ENCODE assay signal across 7 cellular contexts in the genomic region with DNA sequence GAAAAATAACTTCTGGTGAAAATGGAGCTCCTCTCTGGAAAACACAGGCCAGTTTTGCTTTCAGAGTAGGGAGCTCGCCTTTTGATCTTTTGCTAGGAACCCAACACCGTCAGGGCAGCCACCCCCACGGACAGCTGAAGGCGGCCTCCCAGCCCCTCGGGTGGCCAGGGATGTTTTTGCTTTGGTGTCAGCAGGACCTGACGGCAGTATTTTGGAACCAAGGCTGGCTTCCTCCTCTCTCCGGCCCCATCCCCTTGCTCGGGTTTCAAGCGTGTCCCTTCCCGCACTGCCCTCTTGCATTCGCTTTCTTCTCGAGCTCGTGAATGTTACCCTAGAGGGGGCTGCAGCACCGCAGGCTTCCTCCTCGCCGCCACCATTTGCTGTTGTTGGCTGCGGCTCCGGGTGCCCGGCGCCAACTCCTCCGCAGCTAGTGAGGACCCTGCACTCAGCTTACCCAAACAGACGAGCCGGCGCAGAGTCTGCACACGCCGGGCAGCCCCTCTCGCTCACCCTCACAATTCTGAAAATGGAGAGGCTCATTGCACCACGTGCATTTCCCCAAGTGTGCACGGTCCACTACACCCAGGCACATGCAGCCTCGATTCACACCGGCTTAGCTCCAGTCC. TPM values are rescaled to one million over a fixed set of nuclear protein-coding genes. Genes with fewer than 3 reads are reported as not detected.
DNase-seq lines count a peak whose midpoint lies in the region; TF ChIP-seq lines count a peak whose summit lies in the region.

No MANE protein-coding gene starts in this region.

- H3K27me3 Mint-ChIP-seq in immature natural killer cell (ENCODE audit: low read depth in 3 of 3): peaks cover 2 to 10% (median 6%) of the 10 kb centered on the region in 3 donors

- peaks cover 0 to 16% (median 0%) of the 10 kb centered on the region in 4 donors for H3K4me1 ChIP-seq in transverse colon

- H3K4me3 ChIP-seq in epithelial cell of esophagus (ENCODE audit: low read length) (peak overlapping the region; percentile 19), transverse colon (peak overlapping the region; percentile 16 to 24 (median 20))

- TF ChIP-seq CTCF in epithelial cell of esophagus (IDR thresholded peaks at IDR 0.05; ENCODE audit: insufficient read depth, low read depth, low read length, missing control alignments) (peak; percentile 7), transverse colon (IDR thresholded peaks at IDR 0.05) (no peak)

- 40 to 49% methylated on average over 1 to 31 of the region's 31 CpGs for WGBS in transverse colon (ENCODE audit: low coverage in 1 of 2), 2 donors

- H3K9me3 ChIP-seq in transverse colon: no peaks in the 10 kb centered on the region

- H3K4me1 Mint-ChIP-seq in immature natural killer cell: no peaks in the 10 kb centered on the region

- peaks cover 0 to 11% (median 4%) of the 10 kb centered on the region in 6 donors for H3K9me3 Mint-ChIP-seq in immature natural killer cell

- no peaks in the 10 kb centered on the region for H3K27me3 ChIP-seq in transverse colon

- no peak overlapping the region for H3K4me3 Mint-ChIP-seq in immature natural killer cell

- H3K36me3 Mint-ChIP-seq in immature natural killer cell: no peaks in the 10 kb centered on the region

- intact Hi-C loops in transverse colon (cut with DNase I; ENCODE audit: low total_unique reads): loop anchor here (5.0 kb wide), 1 partner anchor 181 kb away; no protein-coding TSS in a partner anchor

- DNase-seq in NCI-H2227 treated with DMSO at 0.1 percent for 48 hours (lab: John Stamatoyannopoulos, UW): peak; percentile 33
- DNase-seq in epithelial cell of esophagus (ENCODE audit: low read depth): peak; percentile 21
- peak; percentile 57 for DNase-seq in medulla oblongata (ENCODE audit: extremely low spot score)
- no peak for DNase-seq in transverse colon
- no peak for DNase-seq in activated gamma-delta T cell (lab: John Stamatoyannopoulos, UW)
- no peak for DNase-seq in immature natural killer cell
- no peak for DNase-seq in mesenteric fat pad (ENCODE audit: low spot score)

- H3K36me3 ChIP-seq in transverse colon: no peaks in the 10 kb centered on the region

- peak overlapping the region; percentile 22 to 62 (median 40) for H3K27ac ChIP-seq in transverse colon

- in situ Hi-C loops in transverse colon (cut with MboI; ENCODE audit: low pct_ligation_motif_present in 1 of 4, low pct_unique_long_range_greater_than_20kb in 1 of 4, low sequenced_read_pairs in 3 of 4): loop anchor here (10.0 to 25.0 kb wide), 4 partner anchors 176 to 599 kb away; a partner anchor contains a TSS

- TF ChIP-seq EP300 in transverse colon (IDR thresholded peaks at IDR 0.05; ENCODE audit: low read depth): no peak

- H3K27ac Mint-ChIP-seq in immature natural killer cell: no peak overlapping the region

- TF ChIP-seq POLR2A in transverse colon (IDR thresholded peaks at IDR 0.05): no peak

RNA-seq across cellular contexts. Expression of a gene that starts 35.5 kb away (rescaled TPM):
- total RNA-seq in transverse colon (10 to 100 TPM; 13.3 to 39.7 (median 27.2) TPM), mesenteric fat pad (3.4 TPM)
- polyA plus RNA-seq in immature natural killer cell: not detected

Comparison
In these comparisons a context has a peak if more than half of its experiments do, and no peak if none do; other contexts are left out.
1. DNase-seq: peak in NCI-H2227 treated with DMSO at 0.1 percent for 48 hours (single experiment), epithelial cell of esophagus (single experiment) and medulla oblongata (single experiment); none in transverse colon (single experiment), activated gamma-delta T cell (single experiment), immature natural killer cell (0 of 3) and mesenteric fat pad (single experiment).